9 cellular contexts compared by ENCODE assay signal in the genomic region with DNA sequence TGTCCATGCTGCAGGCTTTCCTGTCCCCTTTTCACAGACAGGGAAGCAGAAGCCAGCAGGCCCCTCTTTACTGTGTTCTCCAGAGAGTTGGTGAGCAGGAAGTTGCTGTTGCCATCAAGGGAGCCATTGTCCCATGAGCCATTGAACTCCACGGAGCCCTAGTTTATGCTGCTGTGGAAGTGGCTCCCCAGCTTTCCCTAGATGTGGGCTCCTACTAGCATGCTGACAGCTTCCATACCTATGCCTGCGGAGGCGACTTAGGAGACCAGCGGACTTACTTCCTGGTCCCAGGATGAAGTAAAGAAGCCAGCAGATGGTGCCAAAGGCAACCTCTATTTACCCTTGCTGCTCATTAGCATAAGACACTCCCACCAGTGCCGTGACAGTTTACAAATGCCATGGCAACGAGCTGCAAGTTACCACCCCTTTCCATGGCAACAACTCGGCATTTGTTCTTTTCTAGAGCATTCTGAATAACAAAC. TPM values are rescaled to one million over a fixed set of nuclear protein-coding genes. Genes with fewer than 3 reads are reported as not detected.
DNase-seq lines count a peak whose midpoint lies in the region; ATAC-seq and TF ChIP-seq lines count a peak whose summit lies in the region.
"Had no signal": no experiment of that assay in that cellular context is flagged by ENCODE, and none has a peak within 500 bp of the region (broad histone marks: within the 10 kb centered on the region; RNA-seq: fewer than 3 reads in every experiment).

No MANE protein-coding gene starts in this region.

- no peaks in the 10 kb centered on the region for H3K36me3 ChIP-seq in left lung

- peaks cover 8% of the 10 kb centered on the region for H3K9me3 Mint-ChIP-seq in activated T-helper 17 cell treated with anti-CD3 and anti-CD28 coated beads, Interleukin-2, amount 50 U/mL, for 72 hours

- no peak overlapping the region for H3K27ac Mint-ChIP-seq in activated T-helper 17 cell treated with anti-CD3 and anti-CD28 coated beads, Interleukin-2, amount 50 U/mL, for 72 hours

- TF ChIP-seq CTCF in left lung (IDR thresholded peaks at IDR 0.05) = no peak

- H3K27me3 ChIP-seq in left lung = no peaks in the 10 kb centered on the region

- no peaks in the 10 kb centered on the region for H3K27me3 Mint-ChIP-seq in activated T-helper 17 cell treated with anti-CD3 and anti-CD28 coated beads, Interleukin-2, amount 50 U/mL, for 72 hours

- no peak overlapping the region for H3K27ac ChIP-seq in left lung

- H3K4me3 ChIP-seq in left lung = no peak overlapping the region
- H3K4me3 ChIP-seq: PC-9 had no signal

- no peak overlapping the region for H3K4me3 Mint-ChIP-seq in activated T-helper 17 cell treated with anti-CD3 and anti-CD28 coated beads, Interleukin-2, amount 50 U/mL, for 72 hours

- no peaks in the 10 kb centered on the region for H3K4me1 ChIP-seq in left lung

- peak; percentile 26 for ATAC-seq in activated T-helper 17 cell treated with anti-CD3 and anti-CD28 coated beads, Interleukin-2, amount 50 U/mL, for 72 hours (replicated peaks)
- ATAC-seq in left lung = peak; percentile 54
- no peak for ATAC-seq in GM18868 (IDR thresholded peaks at IDR 0.05; ENCODE audit: unreplicated experiment)
- ATAC-seq in GM18502 (IDR thresholded peaks at IDR 0.05; ENCODE audit: poor library complexity, unreplicated experiment) = no peak

- no peaks in the 10 kb centered on the region for H3K36me3 Mint-ChIP-seq in activated T-helper 17 cell treated with anti-CD3 and anti-CD28 coated beads, Interleukin-2, amount 50 U/mL, for 72 hours (ENCODE audit: low read depth)

- DNase-seq in DMS153 treated with DMSO at 0.1 percent for 48 hours (lab: John Stamatoyannopoulos, UW; ENCODE audit: unreplicated experiment) (peak; percentile 9), LHCN-M2 (ENCODE audit: low read depth) (peak; percentile 72), left lung (no peak), NCI-H446 treated with DMSO at 0.1 percent for 48 hours (lab: John Stamatoyannopoulos, UW) (no peak)
- DNase-seq in activated CD8-positive, alpha-beta memory T cell treated with anti-CD3 and anti-CD28 coated beads, Interleukin-2, amount 50 U/mL, for 4 hours = no peak

- intact Hi-C loops in left lung (cut with DNase I) = no loop called here

- H3K4me1 Mint-ChIP-seq in activated T-helper 17 cell treated with anti-CD3 and anti-CD28 coated beads, Interleukin-2, amount 50 U/mL, for 72 hours = peaks cover 9% of the 10 kb centered on the region

- peaks cover 0 to 13% of the 10 kb centered on the region in 2 donors for H3K9me3 ChIP-seq in left lung

RNA-seq across cellular contexts. Expression of gene FKBP1A, which starts 30.8 kb away (rescaled TPM):
- 130 and 131 TPM in 2 replicates for total RNA-seq in LHCN-M2 (2014; rRNA removed)
- polyA plus RNA-seq in LHCN-M2 (2012) = 412 TPM
- total RNA-seq in activated T-helper 17 cell treated with anti-CD3 and anti-CD28 coated beads, Interleukin-2, amount 50 U/mL, for 72 hours = 100 to 1,000 TPM; 178 to 294 TPM
- total RNA-seq in left lung = 100 to 1,000 TPM; 278 to 385 TPM

RNA-seq across cellular contexts. Expression of gene NSFL1C, which starts 43.0 kb away (rescaled TPM):
- total RNA-seq in LHCN-M2 (2014; rRNA removed) (29.6 and 33.0 TPM in 2 replicates), left lung (10 to 100 TPM; 60.5 to 96.9 TPM)
- polyA plus RNA-seq in LHCN-M2 (2012) = 88.4 TPM
- total RNA-seq in activated T-helper 17 cell treated with anti-CD3 and anti-CD28 coated beads, Interleukin-2, amount 50 U/mL, for 72 hours = 10 to 100 TPM; 29.2 to 51.5 TPM

Comparison
In these comparisons a context has a peak if more than half of its experiments do, and no peak if none do; other contexts are left out.
1. DNase-seq: peak in DMS153 treated with DMSO at 0.1 percent for 48 hours (single experiment) and LHCN-M2 (single experiment); none in left lung (0 of 2), activated CD8-positive, alpha-beta memory T cell treated with anti-CD3 and anti-CD28 coated beads, Interleukin-2, amount 50 U/mL, for 4 hours (single experiment) and NCI-H446 treated with DMSO at 0.1 percent for 48 hours (single experiment).
2. ATAC-seq: peak in activated T-helper 17 cell treated with anti-CD3 and anti-CD28 coated beads, Interleukin-2, amount 50 U/mL, for 72 hours (single experiment) and left lung (single experiment); none in GM18868 (single experiment) and GM18502 (single experiment).